Comparison of ENCODE assay signal across 8 cellular contexts in genomic region chr1:230215049-230215448, GRCh38.
A peak's percentile ranks its signal among the peaks of the same experiment; 100 is the strongest.
DNase-seq lines count a peak whose midpoint lies in the region; ATAC-seq and TF ChIP-seq lines count a peak whose summit lies in the region.

No MANE protein-coding gene starts in this region.

- peaks cover 7% of the 10 kb centered on the region; the same call in 1 of the 2 replicates for H3K4me1 ChIP-seq in GM23248 (ENCODE audit: insufficient read depth)
- H3K4me1 ChIP-seq in adrenal gland (replicated peaks in 1 of 2) = peaks cover 6 to 40% of the 10 kb centered on the region in 2 donors
- peaks cover 37 to 74% (median 56%) of the 10 kb centered on the region in 3 donors for H3K4me1 ChIP-seq in skeletal muscle tissue (ENCODE audit: control insufficient read depth in 3 of 3, insufficient read depth in 3 of 3, low read length in 3 of 3)

- ATAC-seq in left ventricle myocardium superior (peak; percentile 89), GM21381 (IDR thresholded peaks at IDR 0.05; ENCODE audit: unreplicated experiment) (no peak)

- in situ Hi-C loops in GM23248 (cut with MboI) = no loop called here

- 54 to 61% methylated on average over 7 of the region's 7 CpGs for WGBS in GM23248 (ENCODE audit: low coverage in 1 of 2, low lambda C conversion rate in 2 of 2, missing lambda C conversion rate in 2 of 2), 2 experiments
- 26 to 51% (median 39%) methylated on average over 7 of the region's 7 CpGs for WGBS in adrenal gland, 4 donors

- H3K36me3 ChIP-seq in GM23248 (ENCODE audit: low read depth) (no peaks in the 10 kb centered on the region), adrenal gland (replicated peaks in 1 of 2) (no peaks in the 10 kb centered on the region), skeletal muscle tissue (ENCODE audit: control insufficient read depth in 3 of 3, insufficient read depth in 3 of 3, low read length in 3 of 3) (no peaks in the 10 kb centered on the region)

- no peaks in the 10 kb centered on the region for H3K9me3 ChIP-seq in GM23248 (ENCODE audit: low read depth)
- no peaks in the 10 kb centered on the region for H3K9me3 ChIP-seq in adrenal gland (replicated peaks in 1 of 3)
- no peaks in the 10 kb centered on the region for H3K9me3 ChIP-seq in skeletal muscle tissue (ENCODE audit: control insufficient read depth in 3 of 3, low read length in 3 of 3)

- intact Hi-C loops in adrenal gland (cut with DNase I) (loop anchor here in 1 of 2 donors (10.0 kb wide), 1 partner anchor 50 kb away; no protein-coding TSS in a partner anchor), left ventricle myocardium superior (cut with micrococcal nuclease) (no loop called here)

- peak in 5 of 6 experiments; percentile 33 to 60 (median 38) for TF ChIP-seq CTCF in adrenal gland (IDR thresholded peaks at IDR 0.05)

- H3K9me2 ChIP-seq in GM23248 (ENCODE audit: insufficient read depth) = no peaks in the 10 kb centered on the region

- 0 out of 2 replicates have a peak, but pooled peaks cover 9% of the 10 kb centered on the region for H3F3A ChIP-seq in GM23248 (ENCODE audit: insufficient read depth)

- peaks cover 100% of the 10 kb centered on the region for H3K79me2 ChIP-seq in GM23248 (ENCODE audit: insufficient read depth)

- no peak for TF ChIP-seq POLR2A in adrenal gland (IDR thresholded peaks at IDR 0.05)

- H3K27me3 ChIP-seq in GM23248 (replicated peaks; ENCODE audit: insufficient read depth) (no peaks in the 10 kb centered on the region), adrenal gland (no peaks in the 10 kb centered on the region), skeletal muscle tissue (ENCODE audit: control insufficient read depth in 3 of 3, insufficient read depth in 3 of 3, low read length in 3 of 3) (no peaks in the 10 kb centered on the region)

- H3K9ac ChIP-seq in GM23248 (no peak overlapping the region), skeletal muscle tissue (ENCODE audit: low read depth in 1 of 3, low read length in 3 of 3) (peak overlapping the region; percentile 25 to 66 (median 30))

- H2AFZ ChIP-seq in GM23248 = no peak overlapping the region

- H3K27ac ChIP-seq in GM23248 = no peak overlapping the region
- H3K27ac ChIP-seq in adrenal gland = peak overlapping the region in 2 of 5 donors; percentile 8 to 31
- H3K27ac ChIP-seq in skeletal muscle tissue (ENCODE audit: low read depth, low read length) = peak overlapping the region; percentile 77

- DNase-seq in GM23248 = peak; percentile 68
- DNase-seq in adrenal gland = peak in 6 of 7 donors; percentile 40 to 79 (median 56)
- DNase-seq in left ventricle myocardium superior = peak; percentile 64
- DNase-seq in T1000 (lab: John Stamatoyannopoulos, UW) = no peak
- no peak for DNase-seq in Kasumi-1 (lab: John Stamatoyannopoulos, UW)
- DNase-seq in GDM1 (lab: John Stamatoyannopoulos, UW) = no peak

- no peaks in the 10 kb centered on the region for H4K20me1 ChIP-seq in GM23248 (ENCODE audit: insufficient read depth)

- no peak overlapping the region for H3K4me2 ChIP-seq in GM23248 (ENCODE audit: unreplicated experiment)

- no peak overlapping the region for H3K4me3 ChIP-seq in GM23248
- H3K4me3 ChIP-seq in adrenal gland = no peak overlapping the region
- peak overlapping the region; percentile 16 to 39 (median 24) for H3K4me3 ChIP-seq in skeletal muscle tissue (ENCODE audit: low read length in 3 of 3)

Comparison
In these comparisons a context has a peak if more than half of its experiments do, and no peak if none do; other contexts are left out.
1. DNase-seq: peak in GM23248 (single experiment), adrenal gland (6 of 7) and left ventricle myocardium superior (single experiment); none in T1000 (single experiment), Kasumi-1 (0 of 2) and GDM1 (single experiment).
2. H3K4me3 ChIP-seq: peak in skeletal muscle tissue (3 of 3); none in GM23248 (single experiment) and adrenal gland (0 of 4).